In the genomic region with DNA sequence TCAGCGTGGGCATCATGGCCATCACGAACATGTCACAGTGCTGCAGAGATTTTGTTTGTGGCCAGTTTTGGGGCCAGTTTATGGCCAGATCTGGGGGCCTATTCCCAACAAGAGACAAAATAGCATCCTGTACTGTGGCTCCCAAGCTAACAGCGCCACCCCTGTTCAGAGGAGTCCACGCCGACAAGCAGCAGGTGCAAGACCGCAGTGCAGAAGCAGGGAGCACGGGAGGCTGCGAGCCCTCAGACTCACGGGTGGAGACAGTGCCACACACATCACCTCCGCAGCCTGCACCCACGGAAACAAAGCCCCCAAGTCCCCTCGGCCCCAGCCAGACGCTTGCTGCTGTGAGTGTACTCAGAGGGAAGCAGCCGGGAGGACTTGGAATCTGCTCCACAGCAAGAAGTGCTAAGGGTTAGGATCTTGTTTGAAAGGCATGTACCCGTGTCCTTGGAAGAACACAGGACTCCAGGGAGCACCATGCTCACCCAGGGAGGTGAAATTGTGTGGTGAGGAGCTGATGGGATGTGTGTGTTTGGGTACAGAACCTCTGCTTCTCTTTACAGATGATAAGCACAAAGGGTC, we compare ENCODE assay signal across 10 cellular contexts.
DNase-seq lines count a peak whose midpoint lies in the region; ATAC-seq and TF ChIP-seq lines count a peak whose summit lies in the region.
"Had no signal": no experiment of that assay in that cellular context is flagged by ENCODE, and none has a peak within 500 bp of the region (broad histone marks: within the 10 kb centered on the region; RNA-seq: fewer than 3 reads in every experiment).

No MANE protein-coding gene starts in this region.

- no peak overlapping the region for H3K4me3 ChIP-seq in AG09309 (ENCODE audit: control insufficient read depth, low read depth, low read length)
- H3K4me3 ChIP-seq in fibroblast of pulmonary artery (replicated peaks; ENCODE audit: low read depth, low read length): no peak overlapping the region

- peak; percentile 50 for TF ChIP-seq CTCF in AG09309 (IDR thresholded peaks at IDR 0.05; ENCODE audit: control insufficient read depth, insufficient read depth, low read depth, low read length, missing control alignments)
- peak; percentile 38; the same call in 2 of the 3 replicates for TF ChIP-seq CTCF in GM12872 (IDR thresholded peaks at IDR 0.05; ENCODE audit: insufficient read depth, low read depth, low read length)
- TF ChIP-seq CTCF in fibroblast of pulmonary artery (IDR thresholded peaks at IDR 0.05; ENCODE audit: low read length, missing control alignments): peak; percentile 48

- DNase-seq in AG09309 (ENCODE audit: low read depth) (no peak), fibroblast of pulmonary artery (ENCODE audit: low read depth) (peak; percentile 26), NCI-H1930 (lab: John Stamatoyannopoulos, UW) (no peak), hippocampal formation (lab: John Stamatoyannopoulos, UW) (no peak), AG08396 (ENCODE audit: low spot score) (no peak)
- DNase-seq: glutamatergic neuron, right cardiac atrium had no signal

- ATAC-seq in SK-N-SH treated with all-trans-retinoic acid at 6 μM for 48 hours (peak; percentile 92), HG03460 (IDR thresholded peaks at IDR 0.05; ENCODE audit: unreplicated experiment) (no peak)
- ATAC-seq: right cardiac atrium had no signal

TF ChIP-seq in SK-N-SH treated with all-trans-retinoic acid at 6 μM for 48 hours, 23 proteins besides CTCF, POLR2A, EP300 and RAD21:
- TF ChIP-seq ZNF8 (CRISPR knock-in tag; IDR thresholded peaks at IDR 0.05) (no peak), ZFP30 (CRISPR knock-in tag; IDR thresholded peaks at IDR 0.05) (no peak), SNAI2 (CRISPR knock-in tag; IDR thresholded peaks at IDR 0.05) (no peak), TOX (CRISPR knock-in tag; IDR thresholded peaks at IDR 0.05; ENCODE audit: borderline replicate concordance) (no peak), ARNTL (CRISPR knock-in tag; IDR thresholded peaks at IDR 0.05; ENCODE audit: borderline replicate concordance, low read depth) (no peak), OSR1 (CRISPR knock-in tag; IDR thresholded peaks at IDR 0.05) (no peak), TCF4 (CRISPR knock-in tag; IDR thresholded peaks at IDR 0.05; ENCODE audit: borderline replicate concordance) (no peak), RARB (CRISPR knock-in tag; IDR thresholded peaks at IDR 0.05) (no peak), ZC3H10 (CRISPR knock-in tag; IDR thresholded peaks at IDR 0.05) (no peak), PPARA (CRISPR knock-in tag; IDR thresholded peaks at IDR 0.05; ENCODE audit: borderline replicate concordance) (no peak), ZNF70 (CRISPR knock-in tag; IDR thresholded peaks at IDR 0.05) (no peak), ZNF565 (CRISPR knock-in tag; conservative IDR thresholded peaks at IDR 0.05; ENCODE audit: low read depth) (no peak), ZFP3 (CRISPR knock-in tag; IDR thresholded peaks at IDR 0.05) (no peak), GLIS3 (CRISPR knock-in tag; IDR thresholded peaks at IDR 0.05) (no peak), BACH2 (CRISPR knock-in tag; IDR thresholded peaks at IDR 0.05; ENCODE audit: borderline replicate concordance) (no peak)
- TF ChIP-seq, protein P1, sequence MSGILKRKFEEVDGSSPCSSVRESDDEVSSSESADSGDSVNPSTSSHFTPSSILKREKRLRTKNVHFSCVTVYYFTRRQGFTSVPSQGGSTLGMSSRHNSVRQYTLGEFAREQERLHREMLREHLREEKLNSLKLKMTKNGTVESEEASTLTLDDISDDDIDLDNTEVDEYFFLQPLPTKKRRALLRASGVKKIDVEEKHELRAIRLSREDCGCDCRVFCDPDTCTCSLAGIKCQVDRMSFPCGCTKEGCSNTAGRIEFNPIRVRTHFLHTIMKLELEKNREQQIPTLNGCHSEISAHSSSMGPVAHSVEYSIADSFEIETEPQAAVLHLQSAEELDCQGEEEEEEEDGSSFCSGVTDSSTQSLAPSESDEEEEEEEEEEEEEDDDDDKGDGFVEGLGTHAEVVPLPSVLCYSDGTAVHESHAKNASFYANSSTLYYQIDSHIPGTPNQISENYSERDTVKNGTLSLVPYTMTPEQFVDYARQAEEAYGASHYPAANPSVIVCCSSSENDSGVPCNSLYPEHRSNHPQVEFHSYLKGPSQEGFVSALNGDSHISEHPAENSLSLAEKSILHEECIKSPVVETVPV (CRISPR knock-in tag; IDR thresholded peaks at IDR 0.05): no peak
- TF ChIP-seq, protein P2, sequence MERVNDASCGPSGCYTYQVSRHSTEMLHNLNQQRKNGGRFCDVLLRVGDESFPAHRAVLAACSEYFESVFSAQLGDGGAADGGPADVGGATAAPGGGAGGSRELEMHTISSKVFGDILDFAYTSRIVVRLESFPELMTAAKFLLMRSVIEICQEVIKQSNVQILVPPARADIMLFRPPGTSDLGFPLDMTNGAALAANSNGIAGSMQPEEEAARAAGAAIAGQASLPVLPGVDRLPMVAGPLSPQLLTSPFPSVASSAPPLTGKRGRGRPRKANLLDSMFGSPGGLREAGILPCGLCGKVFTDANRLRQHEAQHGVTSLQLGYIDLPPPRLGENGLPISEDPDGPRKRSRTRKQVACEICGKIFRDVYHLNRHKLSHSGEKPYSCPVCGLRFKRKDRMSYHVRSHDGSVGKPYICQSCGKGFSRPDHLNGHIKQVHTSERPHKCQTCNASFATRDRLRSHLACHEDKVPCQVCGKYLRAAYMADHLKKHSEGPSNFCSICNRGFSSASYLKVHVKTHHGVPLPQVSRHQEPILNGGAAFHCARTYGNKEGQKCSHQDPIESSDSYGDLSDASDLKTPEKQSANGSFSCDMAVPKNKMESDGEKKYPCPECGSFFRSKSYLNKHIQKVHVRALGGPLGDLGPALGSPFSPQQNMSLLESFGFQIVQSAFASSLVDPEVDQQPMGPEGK (CRISPR knock-in tag; IDR thresholded peaks at IDR 0.05; ENCODE audit: borderline replicate concordance): no peak
- TF ChIP-seq, protein P3, sequence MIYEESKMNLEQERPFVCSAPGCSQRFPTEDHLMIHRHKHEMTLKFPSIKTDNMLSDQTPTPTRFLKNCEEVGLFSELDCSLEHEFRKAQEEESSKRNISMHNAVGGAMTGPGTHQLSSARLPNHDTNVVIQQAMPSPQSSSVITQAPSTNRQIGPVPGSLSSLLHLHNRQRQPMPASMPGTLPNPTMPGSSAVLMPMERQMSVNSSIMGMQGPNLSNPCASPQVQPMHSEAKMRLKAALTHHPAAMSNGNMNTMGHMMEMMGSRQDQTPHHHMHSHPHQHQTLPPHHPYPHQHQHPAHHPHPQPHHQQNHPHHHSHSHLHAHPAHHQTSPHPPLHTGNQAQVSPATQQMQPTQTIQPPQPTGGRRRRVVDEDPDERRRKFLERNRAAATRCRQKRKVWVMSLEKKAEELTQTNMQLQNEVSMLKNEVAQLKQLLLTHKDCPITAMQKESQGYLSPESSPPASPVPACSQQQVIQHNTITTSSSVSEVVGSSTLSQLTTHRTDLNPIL (CRISPR knock-in tag; IDR thresholded peaks at IDR 0.05; ENCODE audit: low read depth): no peak
